In the genomic region with DNA sequence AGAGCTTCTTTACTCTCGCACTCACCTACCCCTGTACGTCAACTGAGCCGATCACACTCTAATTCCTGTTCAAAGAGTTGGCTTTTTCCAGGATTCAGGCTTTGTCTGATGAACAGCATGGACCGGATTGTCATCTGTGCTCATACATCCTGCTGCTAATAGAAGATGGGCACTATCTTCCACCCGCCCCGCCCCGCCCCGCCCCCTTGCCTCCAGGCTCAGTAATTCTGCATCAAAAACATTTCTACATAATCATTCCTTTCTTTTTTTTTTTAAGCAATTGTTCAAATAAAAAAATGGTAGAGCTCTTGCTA, we compare ENCODE assay signal across 2 cellular contexts.
TF ChIP-seq lines count a peak whose summit lies in the region.

No MANE protein-coding gene starts in this region.

TF ChIP-seq in SK-N-SH, 30 proteins besides CTCF, POLR2A, EP300 and RAD21 (continued from another document):
- TF ChIP-seq RCOR1 (IDR thresholded peaks at IDR 0.05; ENCODE audit: low read length): no peak
- no peak for TF ChIP-seq SIN3A (IDR thresholded peaks at IDR 0.05; ENCODE audit: borderline replicate concordance, low read depth, low read length)
- TF ChIP-seq ELF1 (IDR thresholded peaks at IDR 0.05): no peak
- no peak for TF ChIP-seq YY1 (IDR thresholded peaks at IDR 0.05; ENCODE audit: low read depth)
- no peak for TF ChIP-seq GABPA (IDR thresholded peaks at IDR 0.05; ENCODE audit: low read depth)
- TF ChIP-seq NFIC (IDR thresholded peaks at IDR 0.05; ENCODE audit: borderline replicate concordance): no peak
- no peak for TF ChIP-seq RXRA (IDR thresholded peaks at IDR 0.05; ENCODE audit: borderline replicate concordance, low read depth)
- no peak for TF ChIP-seq EZH2phosphoT487 (IDR thresholded peaks at IDR 0.05; ENCODE audit: borderline replicate concordance, low read depth)
- TF ChIP-seq, protein P1, sequence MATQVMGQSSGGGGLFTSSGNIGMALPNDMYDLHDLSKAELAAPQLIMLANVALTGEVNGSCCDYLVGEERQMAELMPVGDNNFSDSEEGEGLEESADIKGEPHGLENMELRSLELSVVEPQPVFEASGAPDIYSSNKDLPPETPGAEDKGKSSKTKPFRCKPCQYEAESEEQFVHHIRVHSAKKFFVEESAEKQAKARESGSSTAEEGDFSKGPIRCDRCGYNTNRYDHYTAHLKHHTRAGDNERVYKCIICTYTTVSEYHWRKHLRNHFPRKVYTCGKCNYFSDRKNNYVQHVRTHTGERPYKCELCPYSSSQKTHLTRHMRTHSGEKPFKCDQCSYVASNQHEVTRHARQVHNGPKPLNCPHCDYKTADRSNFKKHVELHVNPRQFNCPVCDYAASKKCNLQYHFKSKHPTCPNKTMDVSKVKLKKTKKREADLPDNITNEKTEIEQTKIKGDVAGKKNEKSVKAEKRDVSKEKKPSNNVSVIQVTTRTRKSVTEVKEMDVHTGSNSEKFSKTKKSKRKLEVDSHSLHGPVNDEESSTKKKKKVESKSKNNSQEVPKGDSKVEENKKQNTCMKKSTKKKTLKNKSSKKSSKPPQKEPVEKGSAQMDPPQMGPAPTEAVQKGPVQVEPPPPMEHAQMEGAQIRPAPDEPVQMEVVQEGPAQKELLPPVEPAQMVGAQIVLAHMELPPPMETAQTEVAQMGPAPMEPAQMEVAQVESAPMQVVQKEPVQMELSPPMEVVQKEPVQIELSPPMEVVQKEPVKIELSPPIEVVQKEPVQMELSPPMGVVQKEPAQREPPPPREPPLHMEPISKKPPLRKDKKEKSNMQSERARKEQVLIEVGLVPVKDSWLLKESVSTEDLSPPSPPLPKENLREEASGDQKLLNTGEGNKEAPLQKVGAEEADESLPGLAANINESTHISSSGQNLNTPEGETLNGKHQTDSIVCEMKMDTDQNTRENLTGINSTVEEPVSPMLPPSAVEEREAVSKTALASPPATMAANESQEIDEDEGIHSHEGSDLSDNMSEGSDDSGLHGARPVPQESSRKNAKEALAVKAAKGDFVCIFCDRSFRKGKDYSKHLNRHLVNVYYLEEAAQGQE (IDR thresholded peaks at IDR 0.05; ENCODE audit: low read depth, low read length): no peak
- TF ChIP-seq, protein P2, sequence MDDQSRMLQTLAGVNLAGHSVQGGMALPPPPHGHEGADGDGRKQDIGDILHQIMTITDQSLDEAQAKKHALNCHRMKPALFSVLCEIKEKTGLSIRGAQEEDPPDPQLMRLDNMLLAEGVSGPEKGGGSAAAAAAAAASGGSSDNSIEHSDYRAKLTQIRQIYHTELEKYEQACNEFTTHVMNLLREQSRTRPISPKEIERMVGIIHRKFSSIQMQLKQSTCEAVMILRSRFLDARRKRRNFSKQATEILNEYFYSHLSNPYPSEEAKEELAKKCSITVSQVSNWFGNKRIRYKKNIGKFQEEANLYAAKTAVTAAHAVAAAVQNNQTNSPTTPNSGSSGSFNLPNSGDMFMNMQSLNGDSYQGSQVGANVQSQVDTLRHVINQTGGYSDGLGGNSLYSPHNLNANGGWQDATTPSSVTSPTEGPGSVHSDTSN (IDR thresholded peaks at IDR 0.05): no peak
- no peak for TF ChIP-seq TEAD4 (IDR thresholded peaks at IDR 0.05; ENCODE audit: borderline replicate concordance, insufficient read depth)
- no peak for TF ChIP-seq RFX5 (IDR thresholded peaks at IDR 0.05; ENCODE audit: low read length)
- no peak for TF ChIP-seq NRF1 (IDR thresholded peaks at IDR 0.05; ENCODE audit: low read depth, low read length)
- no peak for TF ChIP-seq MEF2A (IDR thresholded peaks at IDR 0.05; ENCODE audit: borderline replicate concordance, low read depth)
- no peak for TF ChIP-seq POLR2AphosphoS5 (IDR thresholded peaks at IDR 0.05; ENCODE audit: low read depth, low read length)
- no peak for TF ChIP-seq CHD2 (IDR thresholded peaks at IDR 0.05; ENCODE audit: low read length, partially characterized antibody)

TF ChIP-seq in endothelial cell of umbilical vein, 7 proteins besides CTCF, POLR2A, EP300 and RAD21 (continued from another document):
- TF ChIP-seq POLR2AphosphoS5 (IDR thresholded peaks at IDR 0.05; ENCODE audit: insufficient read depth, low read depth, low read length) (no peak), MYC (IDR thresholded peaks at IDR 0.05; ENCODE audit: low read depth, low read length) (no peak), GATA2 (IDR thresholded peaks at IDR 0.05; ENCODE audit: insufficient read depth, insufficient read length, low read depth, low read length) (no peak), EZH2 (IDR thresholded peaks at IDR 0.05; ENCODE audit: borderline replicate concordance, low read depth, low read length, severe bottlenecking) (no peak)
- TF ChIP-seq, protein P3, sequence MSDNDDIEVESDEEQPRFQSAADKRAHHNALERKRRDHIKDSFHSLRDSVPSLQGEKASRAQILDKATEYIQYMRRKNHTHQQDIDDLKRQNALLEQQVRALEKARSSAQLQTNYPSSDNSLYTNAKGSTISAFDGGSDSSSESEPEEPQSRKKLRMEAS (IDR thresholded peaks at IDR 0.05; ENCODE audit: insufficient read depth, insufficient read length): no peak
TF ChIP-seq in endothelial cell of umbilical vein: peak in this region for 0.
